Comparison of ENCODE assay signal across 1 cellular context in the genomic region with DNA sequence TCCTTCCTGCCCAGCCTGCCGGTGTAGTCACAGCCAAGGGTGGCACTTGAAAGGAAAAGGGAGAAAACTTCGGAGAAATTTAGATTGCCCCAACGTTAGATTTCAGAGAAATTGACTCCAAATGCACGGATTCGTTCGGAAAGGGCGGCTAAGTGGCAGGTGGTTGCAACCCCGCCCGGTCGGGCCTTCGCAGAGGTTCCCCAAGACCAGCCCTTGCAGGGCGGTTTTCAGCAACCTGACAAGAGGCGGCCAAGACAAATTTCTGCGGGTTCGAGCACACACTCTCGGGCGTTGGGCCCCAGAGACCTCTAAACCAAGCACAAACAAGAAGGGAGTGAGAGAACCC.
A peak's percentile ranks its signal among the peaks of the same experiment; 100 is the strongest.
TF ChIP-seq lines count a peak whose summit lies in the region.

No MANE protein-coding gene starts in this region.

TF ChIP-seq in H1, 55 proteins besides CTCF, POLR2A, EP300 and RAD21 (continued from another document):
- TF ChIP-seq EZH2 (IDR thresholded peaks at IDR 0.05; ENCODE audit: low read depth, low read length, severe bottlenecking) (peak; percentile 72), TCF12 (IDR thresholded peaks at IDR 0.05; ENCODE audit: low read depth, low read length) (no peak), POU5F1 (IDR thresholded peaks at IDR 0.05; ENCODE audit: low read depth, low read length) (no peak), EGR1 (IDR thresholded peaks at IDR 0.05; ENCODE audit: borderline replicate concordance, low read depth, low read length) (no peak), CBX8 (IDR thresholded peaks at IDR 0.05; ENCODE audit: borderline replicate concordance, low read depth, low read length) (0 out of 2 replicates have a peak, but pooled peaks have one; percentile 35), KDM1A (IDR thresholded peaks at IDR 0.05; ENCODE audit: borderline replicate concordance, low read length) (no peak), JUN (IDR thresholded peaks at IDR 0.05; ENCODE audit: low read depth, low read length) (no peak), GTF2F1 (IDR thresholded peaks at IDR 0.05; ENCODE audit: borderline replicate concordance, low read depth, low read length) (no peak), TAF7 (optimal IDR thresholded peaks at IDR 0.05; ENCODE audit: borderline replicate concordance, low read depth, low read length) (no peak)
